ENCODE assay signal across 8 cellular contexts in genomic region chrX:14347523-14347922, GRCh38.
"Had no signal": no experiment of that assay in that cellular context is flagged by ENCODE, and none has a peak within 500 bp of the region (broad histone marks: within the 10 kb centered on the region; RNA-seq: fewer than 3 reads in every experiment).

No MANE protein-coding gene starts in this region.

- H3K9me3 ChIP-seq: HAP-1 had no signal

- H3K4me3 Mint-ChIP-seq: GM23338 had no signal

- DNase-seq: H7, IMR-90, KG1 had no signal

- H3K4me2 ChIP-seq: GM23338 had no signal

- H3K27ac Mint-ChIP-seq: GM23338 had no signal

- H3K4me3 ChIP-seq: GM23338, HAP-1, K562 had no signal

- H3K36me3 ChIP-seq: HAP-1 had no signal

- H3K4me1 ChIP-seq: HAP-1 had no signal

- H2AFZ ChIP-seq: GM23338 had no signal

- ATAC-seq: GM23338, HCT116, K562 had no signal

- FAIRE-seq: HTR-8/SVneo, K562 had no signal
